In genomic region chr20:61882716-61883615, GRCh38 we compare ENCODE assay signal across 29 cellular contexts.
"Had no signal": no experiment of that assay in that cellular context is flagged by ENCODE, and none has a peak within 500 bp of the region (broad histone marks: within the 10 kb centered on the region; RNA-seq: fewer than 3 reads in every experiment).

No MANE protein-coding gene starts in this region.

- H3K27me3 ChIP-seq: colonic mucosa, pancreas, thyroid gland had no signal

- H3K4me1 ChIP-seq: body of pancreas, colonic mucosa, esophagus squamous epithelium, heart right ventricle, lower lobe of right lung, pancreas, prostate gland, stomach, thyroid gland, upper lobe of left lung had no signal

- H3K9me3 ChIP-seq: body of pancreas, colonic mucosa, esophagus squamous epithelium, heart right ventricle, lower lobe of right lung, neutrophil, pancreas, prostate gland, stomach, thyroid gland, upper lobe of left lung had no signal

- H3K4me3 ChIP-seq: body of pancreas, colonic mucosa, esophagus squamous epithelium, heart right ventricle, lower lobe of right lung, pancreas, prostate gland, stomach, thyroid gland, upper lobe of left lung had no signal

- ATAC-seq: activated CD4-positive, alpha-beta T cell treated with anti-CD3 and anti-CD28 coated beads for 36 hours; activated naive CD4-positive, alpha-beta T cell treated with anti-CD3 and anti-CD28 coated beads, Interleukin-2, amount 50 U/mL, for 72 hours; activated T-cell treated with anti-CD3 and anti-CD28 coated beads, Interleukin-2, amount 50 U/mL, for 72 hours; body of pancreas; heart right ventricle; left lobe of liver; lower lobe of right lung; naive thymus-derived CD8-positive, alpha-beta T cell; pancreas; stimulated activated naive B cell treated with anti-CD40 and anti-IgM and Interleukin-4, amounts not matched to agents 10 μg/mL and 1 μg/mL and 100 μg/mL, for 72 hours had no signal

- H3K27ac ChIP-seq: body of pancreas, colonic mucosa, epithelial cell of prostate, esophagus squamous epithelium, heart right ventricle, lower lobe of right lung, neutrophil, pancreas, prostate gland, stomach, thyroid gland, upper lobe of left lung had no signal

- DNase-seq: activated CD4-positive, alpha-beta T cell treated with anti-CD3 and anti-CD28 coated beads for 36 hours; activated CD4-positive, alpha-beta T cell treated with anti-CD3 and anti-CD28 coated beads, Interleukin-2, amount 50 U/mL, for 4 hours; activated CD4-positive, CD25-positive, alpha-beta regulatory T cell; activated naive CD4-positive, alpha-beta T cell; activated T-cell treated with anti-CD3 and anti-CD28 coated beads for 4 hours; activated T-cell treated with anti-CD3 and anti-CD28 coated beads, Interleukin-2, amount 50 U/mL, for 72 hours; body of pancreas; colonic mucosa; effector CD8-positive, alpha-beta T cell; esophagus squamous epithelium; foreskin melanocyte; lower lobe of right lung; mesenchymal stem cell; naive thymus-derived CD8-positive, alpha-beta T cell; retina; stimulated activated CD4-positive, alpha-beta T cell treated with anti-CD3 and anti-CD28 coated beads, Interleukin-15, amount 100 ng/mL, for 24 hours; stimulated activated CD4-positive, alpha-beta T cell treated with anti-CD3 and anti-CD28 coated beads, Interleukin-2, amount 100 ng/mL, for 24 hours; stimulated activated naive B cell treated with anti-CD40 and anti-IgM and Interleukin-4, amounts not matched to agents 10 μg/mL and 1 μg/mL and 100 μg/mL, for 72 hours; stomach; thyroid gland had no signal

- FAIRE-seq: endometrium, pancreas had no signal
